In genomic region chr12:133130808-133131128, GRCh38 we compare ENCODE assay signal across 8 cellular contexts. TPM values are rescaled to one million over a fixed set of nuclear protein-coding genes. Genes with fewer than 3 reads are reported as not detected.
DNase-seq lines count a peak whose midpoint lies in the region; ATAC-seq, FAIRE-seq and TF ChIP-seq lines count a peak whose summit lies in the region.

No MANE protein-coding gene starts in this region.

- H3K4me3 ChIP-seq in AG09309 (ENCODE audit: control insufficient read depth, low read depth, low read length) (peak overlapping the region; percentile 82), OCI-LY7 (ENCODE audit: low read depth, low read length, poor library complexity, severe bottlenecking) (peak overlapping the region; percentile 79), mammary epithelial cell (replicated peaks in 1 of 3; ENCODE audit: insufficient read depth in 1 of 3, low read depth in 2 of 3, low read length in 3 of 3) (peak overlapping the region; percentile 63 to 91 (median 84)), left lung (peak overlapping the region; percentile 73 to 88)

- 1% methylated on average over 12 of the region's 17 CpGs for WGBS in mammary epithelial cell (ENCODE audit: low coverage, missing lambda C conversion rate)

- no peak for TF ChIP-seq POLR2A in H54 (IDR thresholded peaks at IDR 0.05; ENCODE audit: low read depth, low read length)

- H2AFZ ChIP-seq in OCI-LY7 (ENCODE audit: low read length) (peak overlapping the region; percentile 71), mammary epithelial cell (ENCODE audit: low read depth, low read length) (peak overlapping the region; percentile 88)

- H3K79me2 ChIP-seq in OCI-LY7 (ENCODE audit: insufficient read depth, low read depth, low read length), result peaks cover 8% of the 10 kb centered on the region; the same call in 1 of the 2 replicates
- peaks cover 10% of the 10 kb centered on the region for H3K79me2 ChIP-seq in mammary epithelial cell (ENCODE audit: insufficient read depth, low read length)

- no peaks in the 10 kb centered on the region for H3K9me2 ChIP-seq in OCI-LY7 (ENCODE audit: insufficient read depth, low read length)

- intact Hi-C loops in OCI-LY7 (cut with micrococcal nuclease; ENCODE audit: unreplicated experiment), result loop anchor here (1.0 kb wide), 2 partner anchors 50 to 51 kb away; partner anchors contain the start of genes ZNF140 and ZNF268
- intact Hi-C loops in mammary epithelial cell (cut with micrococcal nuclease), result loop anchor here (1.0 to 5.0 kb wide), 3 partner anchors 50 to 143 kb away; partner anchors contain the start of genes ZNF140, ZNF26 and ZNF268
- intact Hi-C loops in left lung (cut with DNase I), result no loop called here

- DNase-seq in AG09309 (ENCODE audit: low read depth), result no peak
- no peak for DNase-seq in OCI-LY7 (ENCODE audit: low spot score)
- no peak for DNase-seq in mammary epithelial cell
- DNase-seq in left lung, result peak; percentile 49 to 84
- DNase-seq in stimulated activated naive B cell treated with anti-CD40 and anti-IgM and Interleukin-4, amounts not matched to agents 10 μg/mL and 1 μg/mL and 100 μg/mL, for 72 hours, result peak; percentile 47
- no peak for DNase-seq in omental fat pad (ENCODE audit: low spot score)
- no peak for DNase-seq in H54 (ENCODE audit: insufficient read length, low spot score)

- TF ChIP-seq CTCF in AG09309 (IDR thresholded peaks at IDR 0.05; ENCODE audit: control insufficient read depth, insufficient read depth, low read depth, low read length, missing control alignments) (no peak), OCI-LY7 (conservative IDR thresholded peaks at IDR 0.05; ENCODE audit: low read length) (no peak), mammary epithelial cell (conservative IDR thresholded peaks at IDR 0.05 in 1 of 2, IDR thresholded peaks at IDR 0.05 in 1 of 2; ENCODE audit: extremely low read depth in 1 of 2, insufficient read depth in 1 of 2, low read depth in 1 of 2, low read length in 2 of 2) (no peak), left lung (IDR thresholded peaks at IDR 0.05) (no peak), omental fat pad (IDR thresholded peaks at IDR 0.05) (no peak)

- H3K4me1 Mint-ChIP-seq in stimulated activated naive B cell treated with anti-CD40 and anti-IgM and Interleukin-4, amounts not matched to agents 10 μg/mL and 1 μg/mL and 100 μg/mL, for 72 hours, result peaks cover 6 to 11% of the 10 kb centered on the region in 2 donors

- BruUV-seq in OCI-LY7 (replicated peaks; lab: Mats Ljungman, UMichigan) (TSS peak; percentile 85), mammary epithelial cell (replicated peaks; lab: Mats Ljungman, UMichigan) (TSS peak; percentile 73)

- no peaks in the 10 kb centered on the region for H3K27me3 Mint-ChIP-seq in stimulated activated naive B cell treated with anti-CD40 and anti-IgM and Interleukin-4, amounts not matched to agents 10 μg/mL and 1 μg/mL and 100 μg/mL, for 72 hours

- peak overlapping the region; percentile 100 for H3K27ac Mint-ChIP-seq in stimulated activated naive B cell treated with anti-CD40 and anti-IgM and Interleukin-4, amounts not matched to agents 10 μg/mL and 1 μg/mL and 100 μg/mL, for 72 hours

- H3K4me2 ChIP-seq in OCI-LY7 (ENCODE audit: low read length), result peak overlapping the region; percentile 58
- peak overlapping the region; percentile 56 for H3K4me2 ChIP-seq in mammary epithelial cell (ENCODE audit: insufficient read depth, low read depth, low read length)

- H3K4me1 ChIP-seq in OCI-LY7 (ENCODE audit: insufficient read depth, low read length, poor library complexity, severe bottlenecking) (no peaks in the 10 kb centered on the region), mammary epithelial cell (ENCODE audit: insufficient read depth, low read length) (no peaks in the 10 kb centered on the region), left lung (peaks cover 0 to 17% of the 10 kb centered on the region in 2 donors)

- H3K27ac ChIP-seq in OCI-LY7 (ENCODE audit: low read depth, low read length, poor library complexity, severe bottlenecking), result peak overlapping the region; percentile 62
- H3K27ac ChIP-seq in mammary epithelial cell (ENCODE audit: insufficient read depth, low read depth, low read length), result peak overlapping the region; percentile 73
- H3K27ac ChIP-seq in left lung, result peak overlapping the region; percentile 93 to 94

- peaks cover 39 to 65% of the 10 kb centered on the region in 2 donors for H3K36me3 Mint-ChIP-seq in stimulated activated naive B cell treated with anti-CD40 and anti-IgM and Interleukin-4, amounts not matched to agents 10 μg/mL and 1 μg/mL and 100 μg/mL, for 72 hours

- peak overlapping the region; percentile 96 to 100 for H3K4me3 Mint-ChIP-seq in stimulated activated naive B cell treated with anti-CD40 and anti-IgM and Interleukin-4, amounts not matched to agents 10 μg/mL and 1 μg/mL and 100 μg/mL, for 72 hours

- CTCF ChIA-PET in OCI-LY7 (lab: Charles Lee; ENCODE audit: unreplicated experiment), result no interaction called here
- CTCF ChIA-PET in mammary epithelial cell (lab: Charles Lee; ENCODE audit: low non-redundant PET), result no interaction called here

- H3K9me3 ChIP-seq in OCI-LY7 (ENCODE audit: low read length), result peaks cover 50% of the 10 kb centered on the region
- H3K9me3 ChIP-seq in mammary epithelial cell (replicated peaks; ENCODE audit: insufficient read depth, low read length), result peaks cover 21% of the 10 kb centered on the region
- H3K9me3 ChIP-seq in left lung, result peaks cover 5 to 81% of the 10 kb centered on the region in 2 donors

- no peak for FAIRE-seq in H54 (lab: Jason Lieb, UNC)

- dilution Hi-C loops in mammary epithelial cell (cut with HindIII; ENCODE audit: low sequenced_read_pairs), result no loop called here

- peaks cover 21 to 32% of the 10 kb centered on the region in 2 donors for H3K9me3 Mint-ChIP-seq in stimulated activated naive B cell treated with anti-CD40 and anti-IgM and Interleukin-4, amounts not matched to agents 10 μg/mL and 1 μg/mL and 100 μg/mL, for 72 hours

- peak overlapping the region; percentile 76 for H3K9ac ChIP-seq in mammary epithelial cell (ENCODE audit: insufficient read depth, low read length)

- in situ Hi-C loops in mammary epithelial cell (cut with MboI; ENCODE audit: low sequenced_read_pairs in 2 of 2), result no loop called here

- H4K20me1 ChIP-seq in OCI-LY7 (ENCODE audit: insufficient read depth, low read length), result no peaks in the 10 kb centered on the region
- H4K20me1 ChIP-seq in mammary epithelial cell (ENCODE audit: insufficient read depth, low read length), result no peaks in the 10 kb centered on the region

- H3K36me3 ChIP-seq in OCI-LY7 (ENCODE audit: insufficient read depth, low read length) (peaks cover 42% of the 10 kb centered on the region), mammary epithelial cell (ENCODE audit: insufficient read depth, low read length) (no peaks in the 10 kb centered on the region), left lung (peaks cover 0 to 64% of the 10 kb centered on the region in 2 donors)

- POLR2A ChIA-PET in OCI-LY7 (lab: Charles Lee), result interaction anchor here (1.2 kb wide), 1 partner anchor 51 kb away, joined by 4 read pairs; the partner anchor contains the start of gene ZNF268

- no peaks in the 10 kb centered on the region for H3K27me3 ChIP-seq in mammary epithelial cell (ENCODE audit: insufficient read depth, low read length)
- H3K27me3 ChIP-seq in left lung, result no peaks in the 10 kb centered on the region

- ATAC-seq in GM19467 (IDR thresholded peaks at IDR 0.05; ENCODE audit: unreplicated experiment) (peak; percentile 4), left lung (peak; percentile 20), omental fat pad (ENCODE audit: low FRiP score) (no peak)
- ATAC-seq in stimulated activated naive B cell treated with anti-CD40 and anti-IgM and Interleukin-4, amounts not matched to agents 10 μg/mL and 1 μg/mL and 100 μg/mL, for 72 hours (replicated peaks), result peak; percentile 17 to 23

RNA-seq across cellular contexts. Expression of gene ZNF10, which starts 0.3 kb away (rescaled TPM):
- total RNA-seq in OCI-LY7 (2014; rRNA removed; shearing (Covaris generic)), result 5.9 and 8.0 TPM in 2 replicates
- total RNA-seq in OCI-LY7 (2022), result 7.1 and 10.1 TPM in 2 replicates
- 10 to 100 TPM in 1 of 2 donors, 1 to 10 TPM in 1; 8.4 to 14.2 TPM for total RNA-seq in mammary epithelial cell
- polyA plus RNA-seq in mammary epithelial cell, result 2.5 TPM
- polyA minus RNA-seq in mammary epithelial cell, result 17.2 TPM
- total RNA-seq in left lung, result 1 to 10 TPM; 6.7 to 8.2 TPM
- total RNA-seq in omental fat pad, result 10 to 100 TPM in 2 of 4 donors, 1 to 10 TPM in 2; 5.5 to 39.0 (median 9.8) TPM

RNA-seq across cellular contexts. Expression of gene ZNF891, which starts 0.7 kb away (rescaled TPM):
- 3.1 and 3.2 TPM in 2 replicates for total RNA-seq in OCI-LY7 (2014; rRNA removed; shearing (Covaris generic))
- total RNA-seq in OCI-LY7 (2022) (5.0 and 5.9 TPM in 2 replicates), mammary epithelial cell (1 to 10 TPM in 1 of 2 donors, under 1 TPM in 1; 0.83 to 1.1 TPM), left lung (1 to 10 TPM; 1.6 to 1.8 TPM), omental fat pad (1 to 10 TPM; 1.9 to 4.6 (median 2.9) TPM)
- polyA plus RNA-seq in mammary epithelial cell, result 0.20 TPM
- polyA minus RNA-seq in mammary epithelial cell, result 0.26 TPM

RNA-seq across cellular contexts. Expression of gene ZNF140, which starts 50.0 kb away (rescaled TPM):
- total RNA-seq in OCI-LY7 (2014; rRNA removed; shearing (Covaris generic)), result 13.4 and 16.3 TPM in 2 replicates
- total RNA-seq in OCI-LY7 (2022), result 13.1 and 15.7 TPM in 2 replicates
- 10 to 100 TPM; 15.7 to 31.3 TPM for total RNA-seq in mammary epithelial cell
- 10.8 TPM for polyA plus RNA-seq in mammary epithelial cell
- polyA minus RNA-seq in mammary epithelial cell, result 4.9 TPM
- 10 to 100 TPM; 12.2 to 14.4 TPM for total RNA-seq in left lung
- 10 to 100 TPM; 12.3 to 21.4 (median 14.7) TPM for total RNA-seq in omental fat pad

RNA-seq across cellular contexts. Expression of gene ZNF268, which starts 50.5 kb away (rescaled TPM):
- total RNA-seq in OCI-LY7 (2014; rRNA removed; shearing (Covaris generic)), result 7.7 and 19.1 TPM in 2 replicates
- total RNA-seq in OCI-LY7 (2022) (17.9 and 21.4 TPM in 2 replicates), mammary epithelial cell (10 to 100 TPM; 15.9 to 29.5 TPM), left lung (10 to 100 TPM; 19.2 to 20.9 TPM), omental fat pad (10 to 100 TPM; 10.8 to 20.5 (median 15.0) TPM)
- 7.1 TPM for polyA plus RNA-seq in mammary epithelial cell
- polyA minus RNA-seq in mammary epithelial cell, result 29.4 TPM

Comparison
In these comparisons a context has a peak if more than half of its experiments do, and no peak if none do; other contexts are left out.
1. DNase-seq: peak in left lung (2 of 2) and stimulated activated naive B cell treated with anti-CD40 and anti-IgM and Interleukin-4, amounts not matched to agents 10 μg/mL and 1 μg/mL and 100 μg/mL, for 72 hours (single experiment); none in AG09309 (single experiment), OCI-LY7 (single experiment), mammary epithelial cell (single experiment), omental fat pad (single experiment) and H54 (single experiment).
2. intact Hi-C loops: an anchor here in OCI-LY7 (1.0 kb wide) and mammary epithelial cell (1.0 to 5.0 kb wide); none called in left lung.
3. Peak in every context shown above with its lines, with median percentiles within 50 percentile points of each other: H3K4me3 ChIP-seq and H3K27ac ChIP-seq.